1 cellular context compared by ENCODE assay signal in genomic region chr2:192196451-192197194, GRCh38.
TF ChIP-seq lines count a peak whose summit lies in the region.

No MANE protein-coding gene starts in this region.

TF ChIP-seq in SK-N-SH, 30 proteins besides CTCF, POLR2A, EP300 and RAD21 (continued from another document):
- TF ChIP-seq USF1 (IDR thresholded peaks at IDR 0.05; ENCODE audit: borderline replicate concordance, low read depth) (no peak), GABPA (IDR thresholded peaks at IDR 0.05; ENCODE audit: low read depth) (no peak), TEAD4 (IDR thresholded peaks at IDR 0.05; ENCODE audit: borderline replicate concordance, insufficient read depth) (no peak), YY1 (IDR thresholded peaks at IDR 0.05; ENCODE audit: low read depth) (no peak)
- TF ChIP-seq, protein P1, sequence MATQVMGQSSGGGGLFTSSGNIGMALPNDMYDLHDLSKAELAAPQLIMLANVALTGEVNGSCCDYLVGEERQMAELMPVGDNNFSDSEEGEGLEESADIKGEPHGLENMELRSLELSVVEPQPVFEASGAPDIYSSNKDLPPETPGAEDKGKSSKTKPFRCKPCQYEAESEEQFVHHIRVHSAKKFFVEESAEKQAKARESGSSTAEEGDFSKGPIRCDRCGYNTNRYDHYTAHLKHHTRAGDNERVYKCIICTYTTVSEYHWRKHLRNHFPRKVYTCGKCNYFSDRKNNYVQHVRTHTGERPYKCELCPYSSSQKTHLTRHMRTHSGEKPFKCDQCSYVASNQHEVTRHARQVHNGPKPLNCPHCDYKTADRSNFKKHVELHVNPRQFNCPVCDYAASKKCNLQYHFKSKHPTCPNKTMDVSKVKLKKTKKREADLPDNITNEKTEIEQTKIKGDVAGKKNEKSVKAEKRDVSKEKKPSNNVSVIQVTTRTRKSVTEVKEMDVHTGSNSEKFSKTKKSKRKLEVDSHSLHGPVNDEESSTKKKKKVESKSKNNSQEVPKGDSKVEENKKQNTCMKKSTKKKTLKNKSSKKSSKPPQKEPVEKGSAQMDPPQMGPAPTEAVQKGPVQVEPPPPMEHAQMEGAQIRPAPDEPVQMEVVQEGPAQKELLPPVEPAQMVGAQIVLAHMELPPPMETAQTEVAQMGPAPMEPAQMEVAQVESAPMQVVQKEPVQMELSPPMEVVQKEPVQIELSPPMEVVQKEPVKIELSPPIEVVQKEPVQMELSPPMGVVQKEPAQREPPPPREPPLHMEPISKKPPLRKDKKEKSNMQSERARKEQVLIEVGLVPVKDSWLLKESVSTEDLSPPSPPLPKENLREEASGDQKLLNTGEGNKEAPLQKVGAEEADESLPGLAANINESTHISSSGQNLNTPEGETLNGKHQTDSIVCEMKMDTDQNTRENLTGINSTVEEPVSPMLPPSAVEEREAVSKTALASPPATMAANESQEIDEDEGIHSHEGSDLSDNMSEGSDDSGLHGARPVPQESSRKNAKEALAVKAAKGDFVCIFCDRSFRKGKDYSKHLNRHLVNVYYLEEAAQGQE (IDR thresholded peaks at IDR 0.05; ENCODE audit: low read depth, low read length): no peak
- TF ChIP-seq, protein P2, sequence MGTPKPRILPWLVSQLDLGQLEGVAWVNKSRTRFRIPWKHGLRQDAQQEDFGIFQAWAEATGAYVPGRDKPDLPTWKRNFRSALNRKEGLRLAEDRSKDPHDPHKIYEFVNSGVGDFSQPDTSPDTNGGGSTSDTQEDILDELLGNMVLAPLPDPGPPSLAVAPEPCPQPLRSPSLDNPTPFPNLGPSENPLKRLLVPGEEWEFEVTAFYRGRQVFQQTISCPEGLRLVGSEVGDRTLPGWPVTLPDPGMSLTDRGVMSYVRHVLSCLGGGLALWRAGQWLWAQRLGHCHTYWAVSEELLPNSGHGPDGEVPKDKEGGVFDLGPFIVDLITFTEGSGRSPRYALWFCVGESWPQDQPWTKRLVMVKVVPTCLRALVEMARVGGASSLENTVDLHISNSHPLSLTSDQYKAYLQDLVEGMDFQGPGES (IDR thresholded peaks at IDR 0.05; ENCODE audit: low read depth, low read length): no peak
TF ChIP-seq in SK-N-SH: peak in this region for 0.
